8 cellular contexts compared by ENCODE assay signal in genomic region chr12:53378705-53379388, GRCh38. TPM values are rescaled to one million over a fixed set of nuclear protein-coding genes. Genes with fewer than 3 reads are reported as not detected.
A peak's percentile ranks its signal among the peaks of the same experiment; 100 is the strongest.
DNase-seq lines count a peak whose midpoint lies in the region; ATAC-seq, FAIRE-seq and TF ChIP-seq lines count a peak whose summit lies in the region.

No MANE protein-coding gene starts in this region.

- no peaks in the 10 kb centered on the region for H3K27me3 ChIP-seq in pancreas

- no peak for TF ChIP-seq CTCF in pancreas (IDR thresholded peaks at IDR 0.05)
- TF ChIP-seq CTCF in omental fat pad (IDR thresholded peaks at IDR 0.05), result no peak

- peak overlapping the region; percentile 3 to 56 (median 30) for H3K4me3 ChIP-seq in pancreas

- ATAC-seq in pancreas, result no peak
- no peak for ATAC-seq in omental fat pad (ENCODE audit: low FRiP score)
- ATAC-seq in GM21529 (IDR thresholded peaks at IDR 0.05; ENCODE audit: unreplicated experiment), result no peak

- DNase-seq in Daoy (ENCODE audit: low read depth) (peak; percentile 7), NCI-H146 treated with DMSO at 0.1 percent for 48 hours (lab: John Stamatoyannopoulos, UW; ENCODE audit: unreplicated experiment) (peak; percentile 57), dermis blood vessel endothelial cell (peak; percentile 25), pancreas (no peak), omental fat pad (ENCODE audit: low spot score) (no peak), SKM-1 treated with dmso at 0.1 percent for 144 hours (lab: John Stamatoyannopoulos, UW; ENCODE audit: unreplicated experiment) (no peak), hypothalamus (lab: John Stamatoyannopoulos, UW) (no peak)

- H3K9me3 ChIP-seq in pancreas, result no peaks in the 10 kb centered on the region

- H3K36me3 ChIP-seq in pancreas, result peaks cover 0 to 19% (median 7%) of the 10 kb centered on the region in 3 donors

- FAIRE-seq in pancreas (lab: Jason Lieb, UNC), result no peak

- intact Hi-C loops in pancreas (cut with DNase I), result no loop called here

- H3K4me1 ChIP-seq in pancreas, result peaks cover 32 to 37% (median 33%) of the 10 kb centered on the region in 3 donors

- H3K27ac ChIP-seq in pancreas, result peak overlapping the region; percentile 81 to 97 (median 88)

- 9% methylated on average over 23 of the region's 23 CpGs for WGBS in pancreas, 2 donors

RNA-seq across cellular contexts. Expression of gene SP1, which starts 1.1 kb away (rescaled TPM):
- total RNA-seq in Daoy (2014; rRNA removed; shearing (Covaris generic)), result 18.3 and 21.8 TPM in 2 replicates
- 32.7 and 47.1 TPM in 2 replicates for total RNA-seq in dermis blood vessel endothelial cell
- total RNA-seq in pancreas, result 10 to 100 TPM; 25.1 to 48.4 (median 32.5) TPM
- polyA plus RNA-seq in pancreas, result 10 to 100 TPM in 1 of 2 donors, 1 to 10 TPM in 1; 8.4 to 10.8 TPM
- total RNA-seq in omental fat pad, result 10 to 100 TPM; 53.1 to 73.8 (median 62.2) TPM

RNA-seq across cellular contexts. Expression of gene SP7, which starts 42.7 kb away (rescaled TPM):
- total RNA-seq in Daoy (2014; rRNA removed; shearing (Covaris generic)), result not detected in 2 replicates
- total RNA-seq in dermis blood vessel endothelial cell (not detected in 2 replicates), pancreas (not detected), omental fat pad (not detected)
- not detected for polyA plus RNA-seq in pancreas

RNA-seq across cellular contexts. Expression of gene AMHR2, which starts 44.8 kb away (rescaled TPM):
- not detected in 2 replicates for total RNA-seq in Daoy (2014; rRNA removed; shearing (Covaris generic))
- total RNA-seq in dermis blood vessel endothelial cell (not detected in 2 replicates), pancreas (1 to 10 TPM; 1.7 to 8.1 (median 3.0) TPM), omental fat pad (1 to 10 TPM in 1 of 4 donors, not detected in 3; 1.3 TPM)
- polyA plus RNA-seq in pancreas, result 1 to 10 TPM; 2.5 to 2.9 TPM

RNA-seq across cellular contexts. Expression of gene AAAS, which starts 57.4 kb away (rescaled TPM):
- total RNA-seq in Daoy (2014; rRNA removed; shearing (Covaris generic)), result 106 and 116 TPM in 2 replicates
- total RNA-seq in dermis blood vessel endothelial cell (38.6 and 44.3 TPM in 2 replicates), pancreas (10 to 100 TPM; 18.6 to 37.0 (median 22.6) TPM), omental fat pad (10 to 100 TPM; 28.7 to 43.2 (median 38.6) TPM)
- 10 to 100 TPM; 51.7 to 61.1 TPM for polyA plus RNA-seq in pancreas

Comparison
In these comparisons a context has a peak if more than half of its experiments do, and no peak if none do; other contexts are left out.
1. DNase-seq: peak in Daoy (single experiment), NCI-H146 treated with DMSO at 0.1 percent for 48 hours (single experiment) and dermis blood vessel endothelial cell (single experiment); none in pancreas (0 of 6), omental fat pad (single experiment), SKM-1 treated with dmso at 0.1 percent for 144 hours (single experiment) and hypothalamus (0 of 51).